8 cellular contexts compared by ENCODE assay signal in genomic region chr10:100996678-100997363, GRCh38. TPM values are rescaled to one million over a fixed set of nuclear protein-coding genes. Genes with fewer than 3 reads are reported as not detected.
DNase-seq lines count a peak whose midpoint lies in the region; ATAC-seq, FAIRE-seq and TF ChIP-seq lines count a peak whose summit lies in the region.

No MANE protein-coding gene starts in this region.

- H3K9me3 ChIP-seq in DND-41 (ENCODE audit: insufficient read depth, low read length, severe bottlenecking) = no peaks in the 10 kb centered on the region
- H3K9me3 ChIP-seq in SU-DHL-6 (ENCODE audit: insufficient read depth, low read length) = no peaks in the 10 kb centered on the region

- peak overlapping the region; percentile 83 for H3K27ac ChIP-seq in DND-41 (ENCODE audit: low read length)
- peak overlapping the region; percentile 75 for H3K27ac ChIP-seq in SU-DHL-6 (ENCODE audit: low read depth, low read length)

- no peak for FAIRE-seq in bronchial epithelial cell (lab: Jason Lieb, UNC)

- H3K4me2 ChIP-seq in DND-41 (ENCODE audit: insufficient read depth, low read length) (peak overlapping the region; percentile 98), SU-DHL-6 (ENCODE audit: low read depth, low read length, poor library complexity, severe bottlenecking) (peak overlapping the region; percentile 86)

- peaks cover 40% of the 10 kb centered on the region for H3F3A ChIP-seq in SU-DHL-6 (ENCODE audit: insufficient read depth)

- DNase-seq in DND-41 = peak; percentile 56
- DNase-seq in bronchial epithelial cell (ENCODE audit: low read depth) = no peak
- DNase-seq in left lobe of liver (ENCODE audit: low spot score) = no peak
- DNase-seq in stimulated activated naive CD8-positive, alpha-beta T cell treated with anti-CD3 and anti-CD28 coated beads, Interleukin-15, Interleukin-2, amounts not matched to agents 100 U/mL and 50 U/mL, for 24 hours = peak; percentile 54

- H3K4me3 ChIP-seq in DND-41 (ENCODE audit: low read depth in 1 of 2, low read length in 2 of 2) = peak overlapping the region; percentile 53 to 93
- peak overlapping the region; percentile 79 for H3K4me3 ChIP-seq in SU-DHL-6 (ENCODE audit: insufficient read depth, low read length, poor library complexity, severe bottlenecking)
- H3K4me3 ChIP-seq in bronchial epithelial cell (ENCODE audit: low read depth, low read length) = peak overlapping the region; percentile 97

- H2AFZ ChIP-seq in DND-41 (ENCODE audit: low read depth, low read length) = peak overlapping the region; percentile 92
- H2AFZ ChIP-seq in SU-DHL-6 (ENCODE audit: low read depth, low read length, severe bottlenecking) = peak overlapping the region; percentile 87

- H3K9me2 ChIP-seq in SU-DHL-6 (replicated peaks; ENCODE audit: insufficient read depth, low read length) = no peaks in the 10 kb centered on the region

- no peaks in the 10 kb centered on the region; the same call in 1 of the 2 replicates for H3K79me2 ChIP-seq in DND-41 (ENCODE audit: insufficient read depth, low read length)
- no peaks in the 10 kb centered on the region for H3K79me2 ChIP-seq in SU-DHL-6 (ENCODE audit: insufficient read depth, low read length)

- TF ChIP-seq CTCF in DND-41 (IDR thresholded peaks at IDR 0.05; ENCODE audit: borderline replicate concordance, extremely low read depth, low read length, poor library complexity, severe bottlenecking) (no peak), SU-DHL-6 (IDR thresholded peaks at IDR 0.05; ENCODE audit: insufficient read depth, low read length, poor library complexity, severe bottlenecking) (no peak), bronchial epithelial cell (IDR thresholded peaks at IDR 0.05; ENCODE audit: insufficient read depth, low read length, severe bottlenecking) (no peak)

- ATAC-seq in DND-41 (ENCODE audit: insufficient read depth, low read depth) = peak; percentile 41
- ATAC-seq in HG02840 (IDR thresholded peaks at IDR 0.05; ENCODE audit: low FRiP score, unreplicated experiment) = peak; percentile 17
- peak; percentile 9 for ATAC-seq in left lobe of liver
- no peak for ATAC-seq in stimulated activated naive CD8-positive, alpha-beta T cell treated with anti-CD3 and anti-CD28 coated beads, Interleukin-15, Interleukin-2, amounts not matched to agents 100 U/mL and 50 U/mL, for 24 hours
- no peak for ATAC-seq in HG03521 (IDR thresholded peaks at IDR 0.05; ENCODE audit: unreplicated experiment)
- no peak for ATAC-seq in HG02588 (IDR thresholded peaks at IDR 0.05; ENCODE audit: unreplicated experiment)

- no peaks in the 10 kb centered on the region for H3K27me3 ChIP-seq in DND-41 (ENCODE audit: insufficient read depth, low read length, poor library complexity)
- no peaks in the 10 kb centered on the region for H3K27me3 ChIP-seq in SU-DHL-6 (ENCODE audit: low read length)
- no peaks in the 10 kb centered on the region for H3K27me3 ChIP-seq in bronchial epithelial cell (ENCODE audit: control insufficient read depth, insufficient read depth, low read length)

- H4K20me1 ChIP-seq in DND-41 (ENCODE audit: insufficient read depth, low read length) (no peaks in the 10 kb centered on the region; the same call in 1 of the 2 replicates), SU-DHL-6 (ENCODE audit: low read depth, low read length) (no peaks in the 10 kb centered on the region)

- H3K9ac ChIP-seq in DND-41 (ENCODE audit: low read depth, low read length) (peak overlapping the region; percentile 83), SU-DHL-6 (ENCODE audit: low read length) (peak overlapping the region; percentile 71)

- H3K36me3 ChIP-seq in DND-41 (ENCODE audit: insufficient read depth, low read length) (peaks cover 20% of the 10 kb centered on the region), SU-DHL-6 (ENCODE audit: low read length) (no peaks in the 10 kb centered on the region), bronchial epithelial cell (ENCODE audit: control insufficient read depth, insufficient read depth, low read length) (peaks cover 3% of the 10 kb centered on the region)

- H3K4me1 ChIP-seq in DND-41 (ENCODE audit: insufficient read depth, low read length) = peaks cover 37% of the 10 kb centered on the region

RNA-seq across cellular contexts. Expression of gene LZTS2, which starts 2.8 kb away (rescaled TPM):
- total RNA-seq in bronchial epithelial cell (30.0 and 36.5 TPM in 2 replicates), left lobe of liver (11.1 TPM)

RNA-seq across cellular contexts. Expression of gene TWNK, which starts 9.5 kb away (rescaled TPM):
- total RNA-seq in bronchial epithelial cell (7.9 and 14.7 TPM in 2 replicates), left lobe of liver (3.2 TPM)

RNA-seq across cellular contexts. Expression of gene MRPL43, which starts 9.5 kb away (rescaled TPM):
- total RNA-seq in bronchial epithelial cell = 47.7 and 73.5 TPM in 2 replicates
- 43.6 TPM for total RNA-seq in left lobe of liver

RNA-seq across cellular contexts. Expression of gene SEMA4G, which starts 27.5 kb away (rescaled TPM):
- total RNA-seq in bronchial epithelial cell = 0.26 and 0.51 TPM in 2 replicates
- 80.4 TPM for total RNA-seq in left lobe of liver

RNA-seq across cellular contexts. Expression of gene PDZD7, which starts 34.1 kb away (rescaled TPM):
- 0.13 and 0.26 TPM in 2 replicates for total RNA-seq in bronchial epithelial cell
- total RNA-seq in left lobe of liver = 0.13 TPM

Comparison
In these comparisons a context has a peak if more than half of its experiments do, and no peak if none do; other contexts are left out.
1. ATAC-seq: peak in DND-41 (single experiment), HG02840 (single experiment) and left lobe of liver (single experiment); none in stimulated activated naive CD8-positive, alpha-beta T cell treated with anti-CD3 and anti-CD28 coated beads, Interleukin-15, Interleukin-2, amounts not matched to agents 100 U/mL and 50 U/mL, for 24 hours (single experiment), HG03521 (single experiment) and HG02588 (single experiment).
2. DNase-seq: peak in DND-41 (single experiment) and stimulated activated naive CD8-positive, alpha-beta T cell treated with anti-CD3 and anti-CD28 coated beads, Interleukin-15, Interleukin-2, amounts not matched to agents 100 U/mL and 50 U/mL, for 24 hours (single experiment); none in bronchial epithelial cell (single experiment) and left lobe of liver (single experiment).
3. Peak in every context shown above with its lines, with median percentiles within 50 percentile points of each other: H3K4me3 ChIP-seq.